Comparison of ENCODE assay signal across 9 cellular contexts in genomic region chr14:35355981-35356839, GRCh38. TPM values are rescaled to one million over a fixed set of nuclear protein-coding genes. Genes with fewer than 3 reads are reported as not detected.
DNase-seq lines count a peak whose midpoint lies in the region; ATAC-seq and TF ChIP-seq lines count a peak whose summit lies in the region.
"Had no signal": no experiment of that assay in that cellular context is flagged by ENCODE, and none has a peak within 500 bp of the region (broad histone marks: within the 10 kb centered on the region; RNA-seq: fewer than 3 reads in every experiment).

No MANE protein-coding gene starts in this region.

- BruUV-seq in mammary epithelial cell (replicated peaks; lab: Mats Ljungman, UMichigan) = no TSS peak

- ATAC-seq in GM18868 (IDR thresholded peaks at IDR 0.05; ENCODE audit: unreplicated experiment) (peak; percentile 52), GM21825 (IDR thresholded peaks at IDR 0.05; ENCODE audit: unreplicated experiment) (no peak)

- 34% methylated on average over 5 of the region's 5 CpGs for WGBS in mammary epithelial cell (ENCODE audit: low coverage, missing lambda C conversion rate)

- no peaks in the 10 kb centered on the region for H3K36me3 ChIP-seq in mammary epithelial cell (ENCODE audit: insufficient read depth, low read length)

- no peaks in the 10 kb centered on the region for H4K20me1 ChIP-seq in mammary epithelial cell (ENCODE audit: insufficient read depth, low read length)

- intact Hi-C loops in mammary epithelial cell (cut with micrococcal nuclease) = no loop called here

- in situ Hi-C loops in mammary epithelial cell (cut with MboI; ENCODE audit: low sequenced_read_pairs in 2 of 2) = no loop called here

- peak overlapping the region; percentile 27 for H3K4me2 ChIP-seq in mammary epithelial cell (ENCODE audit: insufficient read depth, low read depth, low read length)

- H3K27me3 ChIP-seq in mammary epithelial cell (ENCODE audit: insufficient read depth, low read length) = no peaks in the 10 kb centered on the region

- no peak overlapping the region for H3K4me3 ChIP-seq in mammary epithelial cell (replicated peaks in 1 of 3; ENCODE audit: insufficient read depth in 1 of 3, low read depth in 2 of 3, low read length in 3 of 3)
- H3K4me3 ChIP-seq: SK-N-MC had no signal

- TF ChIP-seq EP300 in Ishikawa (IDR thresholded peaks at IDR 0.05; ENCODE audit: borderline replicate concordance) = no peak

- H3K9ac ChIP-seq in mammary epithelial cell (ENCODE audit: insufficient read depth, low read length) = no peak overlapping the region

- no peaks in the 10 kb centered on the region for H3K9me3 ChIP-seq in mammary epithelial cell (replicated peaks; ENCODE audit: insufficient read depth, low read length)

- DNase-seq in mammary epithelial cell (no peak), putamen (ENCODE audit: low spot score) (peak; percentile 41), NCI-H1092 treated with DMSO at 0.1 percent for 48 hours (lab: John Stamatoyannopoulos, UW) (no peak), HEK293T (ENCODE audit: extremely low spot score) (no peak), DMS153 treated with DMSO at 0.1 percent for 48 hours (lab: John Stamatoyannopoulos, UW; ENCODE audit: unreplicated experiment) (no peak)

- TF ChIP-seq RAD21 in Ishikawa (IDR thresholded peaks at IDR 0.05; ENCODE audit: low read depth) = no peak

- H3K79me2 ChIP-seq in mammary epithelial cell (ENCODE audit: insufficient read depth, low read length) = no peaks in the 10 kb centered on the region

- CTCF ChIA-PET in mammary epithelial cell (lab: Charles Lee; ENCODE audit: low non-redundant PET) = no interaction called here
- CTCF ChIA-PET in HEK293T (lab: Yijun Ruan, JAX) = no interaction called here

- POLR2A ChIA-PET in HEK293T (lab: Yijun Ruan, JAX) = no interaction called here

- no peak overlapping the region for H3K27ac ChIP-seq in mammary epithelial cell (ENCODE audit: insufficient read depth, low read depth, low read length)
- H3K27ac ChIP-seq: SK-N-MC had no signal

- dilution Hi-C loops in mammary epithelial cell (cut with HindIII; ENCODE audit: low sequenced_read_pairs) = no loop called here

- peaks cover 7% of the 10 kb centered on the region for H3K4me1 ChIP-seq in mammary epithelial cell (ENCODE audit: insufficient read depth, low read length)

- TF ChIP-seq CTCF in mammary epithelial cell (conservative IDR thresholded peaks at IDR 0.05 in 1 of 2, IDR thresholded peaks at IDR 0.05 in 1 of 2; ENCODE audit: extremely low read depth in 1 of 2, insufficient read depth in 1 of 2, low read depth in 1 of 2, low read length in 2 of 2) = no peak

- peak overlapping the region; percentile 55 for H2AFZ ChIP-seq in mammary epithelial cell (ENCODE audit: low read depth, low read length)

TF ChIP-seq in Ishikawa, 13 proteins besides CTCF, POLR2A, EP300 and RAD21:
- TF ChIP-seq YY1 (IDR thresholded peaks at IDR 0.05; ENCODE audit: low read depth) (no peak), TEAD4 (IDR thresholded peaks at IDR 0.05) (peak; percentile 28; the same call in 1 of the 2 replicates)
TF ChIP-seq in Ishikawa: peak in this region for 1.

TF ChIP-seq in HEK293T, 16 proteins besides CTCF, POLR2A, EP300 and RAD21:
- TF ChIP-seq FOXA1 (IDR thresholded peaks at IDR 0.05) (no peak), SP1 (IDR thresholded peaks at IDR 0.05) (no peak), BHLHE40 (IDR thresholded peaks at IDR 0.05; ENCODE audit: borderline replicate concordance) (no peak), TARDBP (IDR thresholded peaks at IDR 0.05) (no peak), L3MBTL2 (conservative IDR thresholded peaks at IDR 0.05) (no peak), ARNT (IDR thresholded peaks at IDR 0.05) (no peak), ZNF384 (IDR thresholded peaks at IDR 0.05) (no peak)

RNA-seq across cellular contexts. Expression of gene NFKBIA, which starts 48.3 kb away (rescaled TPM):
- total RNA-seq in mammary epithelial cell = 10 to 100 TPM; 81.0 to 86.7 TPM
- polyA plus RNA-seq in mammary epithelial cell = 59.8 TPM
- polyA minus RNA-seq in mammary epithelial cell = 117 TPM
